ENCODE assay signal across 17 cellular contexts in the genomic region with DNA sequence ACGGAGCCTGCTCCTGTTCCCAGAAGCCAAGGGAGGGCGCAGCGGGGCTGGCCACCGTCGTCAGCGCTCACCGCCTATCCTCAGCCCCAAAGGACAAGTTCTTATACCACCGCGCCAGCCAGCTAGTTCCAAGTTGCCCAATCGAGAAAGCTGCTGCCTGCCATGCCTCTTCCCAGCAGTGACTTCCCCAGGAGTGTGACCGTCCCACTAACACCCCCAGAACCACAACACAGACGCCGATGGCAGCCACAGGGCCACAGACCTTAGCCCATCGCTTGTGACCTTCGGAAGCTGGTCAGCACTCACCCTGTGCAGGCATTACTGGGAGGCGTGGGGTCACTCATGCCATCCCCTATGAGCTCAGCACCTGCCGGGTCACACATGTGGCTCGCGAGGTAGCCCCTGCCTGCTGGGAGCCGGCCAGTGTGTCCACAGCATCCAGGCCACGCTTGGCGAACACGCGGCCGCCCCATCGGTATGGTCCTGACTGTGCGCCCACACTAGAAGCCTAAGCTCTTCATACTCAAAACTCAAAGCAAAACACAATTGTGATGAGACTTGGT. TPM values are rescaled to one million over a fixed set of nuclear protein-coding genes. Genes with fewer than 3 reads are reported as not detected.
DNase-seq lines count a peak whose midpoint lies in the region; ATAC-seq, FAIRE-seq and TF ChIP-seq lines count a peak whose summit lies in the region.
"Had no signal": no experiment of that assay in that cellular context is flagged by ENCODE, and none has a peak within 500 bp of the region (broad histone marks: within the 10 kb centered on the region; RNA-seq: fewer than 3 reads in every experiment).

No MANE protein-coding gene starts in this region.

- DNase-seq in RWPE2 (ENCODE audit: low spot score): no peak
- DNase-seq in kidney tubule cell (ENCODE audit: low spot score): peak; percentile 24
- DNase-seq in trophoblast cell: no peak
- no peak for DNase-seq in GM12891 (ENCODE audit: insufficient read length, low spot score)
- DNase-seq in GM12892 (ENCODE audit: insufficient read length): no peak
- DNase-seq: activated CD8-positive, alpha-beta memory T cell treated with anti-CD3 and anti-CD28 coated beads, Interleukin-2, amount 50 U/mL, for 4 hours; foreskin melanocyte; GF-D8; NCI-H1436; NCI-H524 treated with DMSO at 0.1 percent for 48 hours; SJCRH30 had no signal

- ATAC-seq in RWPE2 (ENCODE audit: low read depth) (no peak), GM19467 (IDR thresholded peaks at IDR 0.05; ENCODE audit: unreplicated experiment) (no peak), HG03175 (IDR thresholded peaks at IDR 0.05; ENCODE audit: unreplicated experiment) (no peak)
- ATAC-seq: stimulated activated memory B cell treated with anti-CD40 and anti-IgM and Interleukin-4, amounts not matched to agents 10 μg/mL and 1 μg/mL and 100 μg/mL, for 72 hours had no signal

- WGBS in trophoblast cell (ENCODE audit: extremely low coverage, insufficient coverage, insufficient read length): no CpG with 5 or more reads among the region's 27 CpGs

- no peak overlapping the region for H3K23ac ChIP-seq in trophoblast cell (ENCODE audit: low read length)

- no peak overlapping the region for H3K4me3 ChIP-seq in RWPE2 (ENCODE audit: severe bottlenecking)
- no peak overlapping the region for H3K4me3 ChIP-seq in trophoblast cell (ENCODE audit: low read depth, low read length)
- H3K4me3 ChIP-seq: dorsolateral prefrontal cortex, ovary, SJCRH30 had no signal

- H3K14ac ChIP-seq in trophoblast cell (ENCODE audit: low read length): peak overlapping the region; percentile 60

- H2BK5ac ChIP-seq in trophoblast cell (ENCODE audit: low read depth, low read length, poor library complexity): no peak overlapping the region

- H2BK12ac ChIP-seq in trophoblast cell (ENCODE audit: low read length): no peak overlapping the region

- no peak overlapping the region for H3K4me2 ChIP-seq in trophoblast cell (ENCODE audit: low read length)

- H3K4me1 ChIP-seq in RWPE2 (ENCODE audit: insufficient read depth, poor library complexity, severe bottlenecking): peaks cover 10% of the 10 kb centered on the region
- peaks cover 3 to 9% of the 10 kb centered on the region in 2 experiments for H3K4me1 ChIP-seq in trophoblast cell (ENCODE audit: control insufficient read depth in 1 of 2, insufficient read depth in 2 of 2, low read length in 2 of 2)
- H3K4me1 ChIP-seq: SJCRH30 had no signal

- FAIRE-seq in GM12891 (lab: Jason Lieb, UNC) (no peak), GM12892 (lab: Jason Lieb, UNC) (no peak)

- H3K36me3 ChIP-seq in RWPE2 (ENCODE audit: low read depth): peaks cover 77% of the 10 kb centered on the region
- peaks cover 80 to 90% of the 10 kb centered on the region in 2 experiments for H3K36me3 ChIP-seq in trophoblast cell (ENCODE audit: control insufficient read depth in 1 of 2, insufficient read depth in 2 of 2, low read length in 2 of 2)
- H3K36me3 ChIP-seq: ovary had no signal

- peak overlapping the region; percentile 26 for H3K18ac ChIP-seq in trophoblast cell (ENCODE audit: low read length)

- TF ChIP-seq CTCF in C4-2B (conservative IDR thresholded peaks at IDR 0.05): no peak
- TF ChIP-seq CTCF in RWPE2 (IDR thresholded peaks at IDR 0.05; ENCODE audit: poor library complexity, severe bottlenecking): no peak

- H4K91ac ChIP-seq in trophoblast cell (ENCODE audit: low read depth, low read length): peak overlapping the region; percentile 72

- no peaks in the 10 kb centered on the region for H3K27me3 ChIP-seq in RWPE2 (ENCODE audit: insufficient read depth, poor library complexity, severe bottlenecking)
- H3K27me3 ChIP-seq in trophoblast cell (ENCODE audit: insufficient read depth, low read length): no peaks in the 10 kb centered on the region
- H3K27me3 ChIP-seq: dorsolateral prefrontal cortex, ovary, SJCRH30 had no signal

- peaks cover 4% of the 10 kb centered on the region for H3K79me1 ChIP-seq in trophoblast cell (ENCODE audit: low read length)

- H2BK120ac ChIP-seq in trophoblast cell (ENCODE audit: insufficient read depth, low read length, poor library complexity): peak overlapping the region; percentile 34

- no peak for TF ChIP-seq POLR2A in GM12891 (IDR thresholded peaks at IDR 0.05; ENCODE audit: low read depth, low read length)
- TF ChIP-seq POLR2A in GM12892 (IDR thresholded peaks at IDR 0.05; ENCODE audit: low read depth, low read length): no peak

- H3K27ac ChIP-seq in C4-2B: peak overlapping the region; percentile 96
- H3K27ac ChIP-seq in RWPE2 (ENCODE audit: poor library complexity, severe bottlenecking): peak overlapping the region; percentile 39
- no peak overlapping the region for H3K27ac ChIP-seq in trophoblast cell (ENCODE audit: low read depth, low read length)
- H3K27ac ChIP-seq: ovary, SJCRH30 had no signal

- H3K9me3 ChIP-seq in RWPE2 (ENCODE audit: severe bottlenecking) (no peaks in the 10 kb centered on the region), trophoblast cell (ENCODE audit: insufficient read depth, low read depth, low read length) (peaks cover 2% of the 10 kb centered on the region)
- H3K9me3 ChIP-seq: ovary, SJCRH30 had no signal

- peak overlapping the region; percentile 22 for H4K12ac ChIP-seq in trophoblast cell (ENCODE audit: low read depth, low read length)

- no peak overlapping the region for H3K9ac ChIP-seq in trophoblast cell (ENCODE audit: low read length)

- no peak overlapping the region for H2AFZ ChIP-seq in trophoblast cell (ENCODE audit: insufficient read depth, low read length, poor library complexity)

- H2AK5ac ChIP-seq in trophoblast cell (ENCODE audit: low read length): peak overlapping the region; percentile 49

- peaks cover 3% of the 10 kb centered on the region for H3K79me2 ChIP-seq in trophoblast cell (ENCODE audit: control insufficient read depth, insufficient read depth, low read length, poor library complexity)

- peak overlapping the region; percentile 35 for H3K4ac ChIP-seq in trophoblast cell (ENCODE audit: low read depth, low read length)

- H4K8ac ChIP-seq in trophoblast cell (ENCODE audit: low read depth, low read length): peak overlapping the region; percentile 49

TF ChIP-seq in GM12891, 5 proteins besides CTCF, POLR2A, EP300 and RAD21:
- TF ChIP-seq TAF1 (IDR thresholded peaks at IDR 0.05; ENCODE audit: low read depth, low read length) (no peak), PAX5 (IDR thresholded peaks at IDR 0.05; ENCODE audit: insufficient read depth, low read length, severe bottlenecking) (no peak), POU2F2 (IDR thresholded peaks at IDR 0.05; ENCODE audit: low read depth, low read length) (no peak), POLR2AphosphoS5 (IDR thresholded peaks at IDR 0.05; ENCODE audit: low read depth, low read length) (no peak), SPI1 (IDR thresholded peaks at IDR 0.05; ENCODE audit: low read depth, low read length) (no peak)
TF ChIP-seq in GM12891: peak in this region for 0.

RNA-seq across cellular contexts. Expression of gene NADK, which starts 20.1 kb away (rescaled TPM):
- 38.9 and 41.2 TPM in 2 replicates for polyA plus RNA-seq in trophoblast cell (2013)
- 43.3 TPM for polyA plus RNA-seq in GM12891 (2012; ENCODE audit: low read depth, missing spikeins)
- 31.4 TPM for polyA plus RNA-seq in GM12892 (2012; ENCODE audit: missing spikeins)

RNA-seq across cellular contexts. Expression of gene CDK11A, which starts 34.0 kb away (rescaled TPM):
- 32.6 and 35.0 TPM in 2 replicates for polyA plus RNA-seq in trophoblast cell (2013)
- polyA plus RNA-seq in GM12891 (2012; ENCODE audit: low read depth, missing spikeins): 30.7 TPM
- 22.5 TPM for polyA plus RNA-seq in GM12892 (2012; ENCODE audit: missing spikeins)
